8 cellular contexts compared by ENCODE assay signal in the genomic region with DNA sequence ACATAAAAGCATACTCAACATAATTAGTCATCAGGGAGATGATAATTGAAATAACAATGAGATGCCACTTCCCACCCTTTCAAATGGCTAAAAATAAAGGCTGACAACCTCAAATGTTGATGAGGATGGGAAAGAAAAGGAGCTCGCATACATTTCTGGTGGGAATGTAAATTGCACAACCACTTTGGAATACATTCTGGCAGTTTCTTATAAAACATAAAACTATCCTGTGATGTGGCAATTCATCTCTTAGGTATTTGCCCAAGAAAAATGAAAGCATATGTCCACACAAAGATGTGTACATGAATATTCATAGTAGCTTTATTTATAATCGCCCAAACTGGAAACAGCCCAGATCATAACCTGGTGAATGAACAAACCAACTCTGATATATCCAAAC. TPM values are rescaled to one million over a fixed set of nuclear protein-coding genes. Genes with fewer than 3 reads are reported as not detected.
A peak's percentile ranks its signal among the peaks of the same experiment; 100 is the strongest.
DNase-seq lines count a peak whose midpoint lies in the region; FAIRE-seq and TF ChIP-seq lines count a peak whose summit lies in the region.
"Had no signal": no experiment of that assay in that cellular context is flagged by ENCODE, and none has a peak within 500 bp of the region (broad histone marks: within the 10 kb centered on the region; RNA-seq: fewer than 3 reads in every experiment).

No MANE protein-coding gene starts in this region.

- peaks cover 26% of the 10 kb centered on the region for H4K20me1 ChIP-seq in OCI-LY3 (ENCODE audit: insufficient read depth, low read length)

- no peak for TF ChIP-seq CTCF in OCI-LY3 (IDR thresholded peaks at IDR 0.05; ENCODE audit: low read depth, low read length)
- TF ChIP-seq CTCF in endodermal cell (conservative IDR thresholded peaks at IDR 0.05): no peak
- TF ChIP-seq CTCF in osteocyte (IDR thresholded peaks at IDR 0.05): no peak

- DNase-seq in GM04503 (ENCODE audit: low read depth): peak; percentile 46
- DNase-seq in endodermal cell: no peak
- no peak for DNase-seq in osteocyte (ENCODE audit: extremely low spot score, unreplicated experiment)
- no peak for DNase-seq in NCI-H2227 (lab: John Stamatoyannopoulos, UW; ENCODE audit: unreplicated experiment)
- DNase-seq in RCC 7860 (ENCODE audit: low spot score): no peak
- DNase-seq in posterior vena cava (ENCODE audit: low spot score): no peak

- peaks cover 8% of the 10 kb centered on the region for H3K36me3 Mint-ChIP-seq in endodermal cell (ENCODE audit: low read depth)
- peaks cover 3% of the 10 kb centered on the region for H3K36me3 Mint-ChIP-seq in osteocyte (ENCODE audit: unreplicated experiment)

- H3K9me3 Mint-ChIP-seq in endodermal cell (peaks cover 44% of the 10 kb centered on the region), osteocyte (ENCODE audit: unreplicated experiment) (peaks cover 2% of the 10 kb centered on the region)

- H3K4me2 ChIP-seq in OCI-LY3 (ENCODE audit: low read length): peak overlapping the region; percentile 84

- H3K4me3 Mint-ChIP-seq in endodermal cell: peak overlapping the region; percentile 82
- peak overlapping the region; percentile 77 for H3K4me3 Mint-ChIP-seq in osteocyte (ENCODE audit: unreplicated experiment)

- H2AFZ ChIP-seq in OCI-LY3 (ENCODE audit: low read depth, low read length): peak overlapping the region; percentile 79

- peaks cover 41% of the 10 kb centered on the region for H3K4me1 ChIP-seq in OCI-LY3 (ENCODE audit: low read length)
- H3K4me1 ChIP-seq in endodermal cell (ENCODE audit: control insufficient read depth, insufficient read depth, low read length): no peaks in the 10 kb centered on the region

- peaks cover 20% of the 10 kb centered on the region for H3K36me3 ChIP-seq in OCI-LY3 (replicated peaks; ENCODE audit: low read depth, low read length)
- peaks cover 18% of the 10 kb centered on the region for H3K36me3 ChIP-seq in endodermal cell (ENCODE audit: control insufficient read depth, insufficient read depth, low read length)

- H3K27me3 ChIP-seq in OCI-LY3 (ENCODE audit: low read depth, low read length) (no peaks in the 10 kb centered on the region), endodermal cell (ENCODE audit: control insufficient read depth, insufficient read depth, low read length, poor library complexity, severe bottlenecking) (peaks cover 7% of the 10 kb centered on the region)

- H3K4me1 Mint-ChIP-seq in endodermal cell: peaks cover 4% of the 10 kb centered on the region
- peaks cover 11% of the 10 kb centered on the region for H3K4me1 Mint-ChIP-seq in osteocyte (ENCODE audit: unreplicated experiment)

- H3K27me3 Mint-ChIP-seq in endodermal cell (ENCODE audit: insufficient read depth): peaks cover 14% of the 10 kb centered on the region
- H3K27me3 Mint-ChIP-seq in osteocyte (ENCODE audit: unreplicated experiment): peaks cover 7% of the 10 kb centered on the region

- H3K79me2 ChIP-seq in OCI-LY3 (ENCODE audit: low read length): peaks cover 43% of the 10 kb centered on the region

- 92% methylated on average over 2 of the region's 2 CpGs; no CpG with 5 or more reads in 1 of the 2 experiments for WGBS in endodermal cell (ENCODE audit: insufficient coverage in 1 of 2, insufficient read length in 1 of 2), 2 experiments

- no peaks in the 10 kb centered on the region for H3K9me3 ChIP-seq in OCI-LY3 (ENCODE audit: insufficient read depth, low read length)
- no peaks in the 10 kb centered on the region for H3K9me3 ChIP-seq in endodermal cell (ENCODE audit: control insufficient read depth, low read length)

- intact Hi-C loops in posterior vena cava (cut with DNase I): no loop called here

- FAIRE-seq in RCC 7860 (lab: Jason Lieb, UNC): no peak
- FAIRE-seq: endometrium had no signal

- H3K27ac Mint-ChIP-seq in endodermal cell: no peak overlapping the region
- H3K27ac Mint-ChIP-seq in osteocyte (ENCODE audit: unreplicated experiment): no peak overlapping the region

- peak overlapping the region; percentile 100 for H3K4me3 ChIP-seq in OCI-LY3 (ENCODE audit: low read length)
- peak overlapping the region; percentile 77 for H3K4me3 ChIP-seq in endodermal cell (ENCODE audit: low read length)

- H3K27ac ChIP-seq in OCI-LY3 (ENCODE audit: low read length) (no peak overlapping the region), endodermal cell (ENCODE audit: low read depth, low read length) (no peak overlapping the region)

- H3K9ac ChIP-seq in OCI-LY3 (ENCODE audit: low read length): no peak overlapping the region
- H3K9ac ChIP-seq in endodermal cell (ENCODE audit: extremely low read depth, low read length, poor library complexity, severe bottlenecking): no peak overlapping the region

RNA-seq across cellular contexts. Expression of gene ZNF275, which starts 0.7 kb away (rescaled TPM):
- total RNA-seq in endodermal cell (10 to 100 TPM; 11.0 to 12.6 TPM), osteocyte (14.0 and 14.6 TPM in 2 replicates), posterior vena cava (10 to 100 TPM in 1 of 2 donors, 1 to 10 TPM in 1; 9.9 to 10.8 TPM)
- 10.8 TPM for polyA plus RNA-seq in endodermal cell (2013, experiment 1 of 2)
- 9.8 TPM for polyA plus RNA-seq in endodermal cell (2013, experiment 2 of 2)

RNA-seq across cellular contexts. Expression of gene PNMA6F, which starts 11.7 kb away (rescaled TPM):
- total RNA-seq in endodermal cell: not detected
- polyA plus RNA-seq in endodermal cell (2013, experiment 1 of 2): not detected
- not detected for polyA plus RNA-seq in endodermal cell (2013, experiment 2 of 2)
- total RNA-seq in osteocyte: not detected in 2 replicates
- not detected for total RNA-seq in posterior vena cava
